1 cellular context compared by ENCODE assay signal in genomic region chr20:45470262-45470931, GRCh38.
TF ChIP-seq lines count a peak whose summit lies in the region.

No MANE protein-coding gene starts in this region.

TF ChIP-seq in K562, 482 proteins besides CTCF, POLR2A, EP300 and RAD21:
- TF ChIP-seq SREBF2 (CRISPR knock-in tag; IDR thresholded peaks at IDR 0.05) (no peak), ZNF311 (CRISPR knock-in tag; IDR thresholded peaks at IDR 0.05) (no peak), ZNF445 (CRISPR knock-in tag; IDR thresholded peaks at IDR 0.05; ENCODE audit: low read depth) (no peak), POLR2AphosphoS2 (IDR thresholded peaks at IDR 0.05; ENCODE audit: low read length) (no peak), E2F3 (CRISPR knock-in tag; IDR thresholded peaks at IDR 0.05) (no peak), FOSL1 (tag; conservative IDR thresholded peaks at IDR 0.05) (no peak), COPS2 (conservative IDR thresholded peaks at IDR 0.05) (no peak), ZNF184 (CRISPR knock-in tag; IDR thresholded peaks at IDR 0.05) (no peak), POLR3A (IDR thresholded peaks at IDR 0.05; ENCODE audit: borderline replicate concordance, extremely low read depth, insufficient read depth, insufficient read length) (no peak), HIVEP1 (CRISPR knock-in tag; IDR thresholded peaks at IDR 0.05) (no peak), SRSF1 (IDR thresholded peaks at IDR 0.05; ENCODE audit: low read depth, low read length) (no peak), ZBTB5 (IDR thresholded peaks at IDR 0.05) (no peak)
